In the genomic region with DNA sequence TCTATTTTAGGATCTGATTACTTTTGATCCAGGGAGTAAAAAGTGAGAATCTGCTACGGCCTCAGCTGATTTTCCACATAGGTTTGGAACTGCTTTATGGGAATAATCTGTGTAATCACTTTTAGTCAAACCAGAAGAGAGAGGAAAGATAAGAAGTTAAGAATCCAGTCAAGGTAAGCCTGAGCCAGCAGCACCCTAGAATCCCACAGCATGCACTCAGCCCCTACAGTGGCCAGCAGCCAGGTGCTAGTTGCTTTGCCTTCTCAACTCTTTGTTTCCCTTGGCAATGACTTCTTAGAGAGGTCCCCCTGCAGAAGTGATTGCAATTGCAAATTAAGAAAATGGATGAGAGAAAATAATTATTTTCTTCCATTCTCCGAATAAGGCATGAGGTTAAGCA, we compare ENCODE assay signal across 18 cellular contexts. TPM values are rescaled to one million over a fixed set of nuclear protein-coding genes. Genes with fewer than 3 reads are reported as not detected.
DNase-seq lines count a peak whose midpoint lies in the region; ATAC-seq and TF ChIP-seq lines count a peak whose summit lies in the region.
"Had no signal": no experiment of that assay in that cellular context is flagged by ENCODE, and none has a peak within 500 bp of the region (broad histone marks: within the 10 kb centered on the region; RNA-seq: fewer than 3 reads in every experiment).

No MANE protein-coding gene starts in this region.

- H3K27ac Mint-ChIP-seq in T-helper 2 cell treated with Interferon-gamma antibody and Interleukin-4, amounts not matched to agents 5 μg/mL and 100 μg/mL, for 36 hours = no peak overlapping the region

- H3K4me1 ChIP-seq in adipocyte (ENCODE audit: control insufficient read depth, insufficient read depth, low read length) (peaks cover 24% of the 10 kb centered on the region), thoracic aorta (ENCODE audit: control insufficient read depth in 1 of 2, low read depth in 2 of 2) (peaks cover 21% of the 10 kb centered on the region in 2 donors)
- H3K4me1 ChIP-seq: Peyer's patch had no signal

- H3K4me1 Mint-ChIP-seq in T-helper 2 cell treated with Interferon-gamma antibody and Interleukin-4, amounts not matched to agents 5 μg/mL and 100 μg/mL, for 36 hours (ENCODE audit: low read depth) = no peaks in the 10 kb centered on the region

- DNase-seq in H7 = peak; percentile 41
- peak; percentile 15 for DNase-seq in adipocyte (ENCODE audit: low read depth)
- DNase-seq in iPS-NIHi11 (ENCODE audit: low spot score) = peak; percentile 40
- no peak for DNase-seq in thoracic aorta (ENCODE audit: low spot score)
- no peak for DNase-seq in T-helper 2 cell treated with Interferon-gamma antibody and Interleukin-4, amounts not matched to agents 5 μg/mL and 100 μg/mL, for 36 hours (ENCODE audit: low spot score)
- DNase-seq in NCI-H446 treated with DMSO at 0.1 percent for 48 hours (lab: John Stamatoyannopoulos, UW) = no peak
- DNase-seq in NCI-H446 (lab: John Stamatoyannopoulos, UW) = no peak
- DNase-seq: AML-193; DND-41; HCEC 1CT; KBM-7; NCI-H187 treated with DMSO at 0.1 percent for 48 hours; NCI-H226; NCI-H526 treated with DMSO at 0.1 percent for 48 hours; NK-92 treated with Interleukin-12 subunit alpha and Interleukin-12 subunit beta, amount 100 ng/mL, for 24 hours; Peyer's patch had no signal

- H3K27me3 ChIP-seq in H7 (ENCODE audit: control insufficient read depth, insufficient read depth, low read length) (no peaks in the 10 kb centered on the region), adipocyte (replicated peaks; ENCODE audit: control insufficient read depth, insufficient read depth, low read length) (no peaks in the 10 kb centered on the region), thoracic aorta (replicated peaks; ENCODE audit: insufficient read depth) (no peaks in the 10 kb centered on the region)
- H3K27me3 ChIP-seq: Peyer's patch had no signal

- H3K9ac ChIP-seq in adipocyte (ENCODE audit: low read length) = no peak overlapping the region

- no peaks in the 10 kb centered on the region for H3K9me3 Mint-ChIP-seq in T-helper 2 cell treated with Interferon-gamma antibody and Interleukin-4, amounts not matched to agents 5 μg/mL and 100 μg/mL, for 36 hours

- H3K36me3 ChIP-seq in H7 (replicated peaks; ENCODE audit: control insufficient read depth, insufficient read depth, low read length) (no peaks in the 10 kb centered on the region), adipocyte (ENCODE audit: control insufficient read depth, insufficient read depth, low read length, severe bottlenecking) (no peaks in the 10 kb centered on the region), thoracic aorta (no peaks in the 10 kb centered on the region)
- H3K36me3 ChIP-seq: Peyer's patch had no signal

- H3K9me3 ChIP-seq in adipocyte (ENCODE audit: control insufficient read depth, low read length) (peaks cover 9% of the 10 kb centered on the region), thoracic aorta (no peaks in the 10 kb centered on the region)
- H3K9me3 ChIP-seq: Peyer's patch had no signal

- H3K4me3 ChIP-seq in H7 (ENCODE audit: insufficient read depth, low read depth, low read length) (no peak overlapping the region), adipocyte (ENCODE audit: low read length) (peak overlapping the region; percentile 59), thoracic aorta (peak overlapping the region; percentile 57)
- H3K4me3 ChIP-seq: Peyer's patch had no signal

- H3K27ac ChIP-seq in thoracic aorta = peak overlapping the region; percentile 37 to 76
- H3K27ac ChIP-seq: C4-2B, Peyer's patch had no signal

- no peak for ATAC-seq in thoracic aorta (ENCODE audit: insufficient number of reproducible peaks, low FRiP score, low read depth)
- ATAC-seq: HepG2 had no signal

- no peak for TF ChIP-seq CTCF in thoracic aorta (IDR thresholded peaks at IDR 0.05)

- H3K4me3 Mint-ChIP-seq in T-helper 2 cell treated with Interferon-gamma antibody and Interleukin-4, amounts not matched to agents 5 μg/mL and 100 μg/mL, for 36 hours = no peak overlapping the region

- peaks cover 8% of the 10 kb centered on the region for H3K27me3 Mint-ChIP-seq in T-helper 2 cell treated with Interferon-gamma antibody and Interleukin-4, amounts not matched to agents 5 μg/mL and 100 μg/mL, for 36 hours (ENCODE audit: low read depth)

- H3K36me3 Mint-ChIP-seq in T-helper 2 cell treated with Interferon-gamma antibody and Interleukin-4, amounts not matched to agents 5 μg/mL and 100 μg/mL, for 36 hours (ENCODE audit: low read depth) = no peaks in the 10 kb centered on the region

RNA-seq across cellular contexts. Expression of gene TMED7, which starts 59.6 kb away (rescaled TPM):
- total RNA-seq in H7 (2014; rRNA removed; shearing (Covaris generic)) = 53.0 and 58.9 TPM in 2 replicates
- 100 to 1,000 TPM; 131 to 132 TPM for total RNA-seq in thoracic aorta

Comparison
In these comparisons a context has a peak if more than half of its experiments do, and no peak if none do; other contexts are left out.
1. DNase-seq: peak in H7 (single experiment), adipocyte (single experiment) and iPS-NIHi11 (single experiment); none in thoracic aorta (single experiment), T-helper 2 cell treated with Interferon-gamma antibody and Interleukin-4, amounts not matched to agents 5 μg/mL and 100 μg/mL, for 36 hours (single experiment), NCI-H446 treated with DMSO at 0.1 percent for 48 hours (single experiment) and NCI-H446 (0 of 2).